ENCODE assay signal across 1 cellular context in genomic region chr16:83826146-83826913, GRCh38.
TF ChIP-seq lines count a peak whose summit lies in the region.

No MANE protein-coding gene starts in this region.

TF ChIP-seq in HepG2, 621 proteins besides CTCF, POLR2A, EP300 and RAD21 (continued from another document and continues in another):
- no peak for TF ChIP-seq GMEB1 (CRISPR knock-in tag; IDR thresholded peaks at IDR 0.05; ENCODE audit: borderline replicate concordance)
- TF ChIP-seq SMARCC2 (IDR thresholded peaks at IDR 0.05) = no peak
- TF ChIP-seq GMEB2 (CRISPR knock-in tag; IDR thresholded peaks at IDR 0.05; ENCODE audit: low read depth) = no peak
- TF ChIP-seq ZNF331 (CRISPR knock-in tag; IDR thresholded peaks at IDR 0.05) = 0 out of 2 replicates have a peak, but pooled peaks have one; percentile 35
- no peak for TF ChIP-seq NFAT5 (CRISPR knock-in tag; IDR thresholded peaks at IDR 0.05)
- TF ChIP-seq BCLAF1 (IDR thresholded peaks at IDR 0.05) = no peak
- peak; percentile 7 for TF ChIP-seq TEAD3 (CRISPR knock-in tag; optimal IDR thresholded peaks at IDR 0.05; ENCODE audit: borderline replicate concordance)
- TF ChIP-seq MZF1 (CRISPR knock-in tag; IDR thresholded peaks at IDR 0.05; ENCODE audit: borderline replicate concordance) = no peak
- no peak for TF ChIP-seq ZFP82 (CRISPR knock-in tag; IDR thresholded peaks at IDR 0.05; ENCODE audit: borderline replicate concordance)
- TF ChIP-seq RBFOX2 (IDR thresholded peaks at IDR 0.05; ENCODE audit: low read depth, low read length) = no peak
- no peak for TF ChIP-seq NR3C1 (CRISPR knock-in tag; IDR thresholded peaks at IDR 0.05)
- TF ChIP-seq SP1 (IDR thresholded peaks at IDR 0.05) = no peak
- TF ChIP-seq SP1 (CRISPR knock-in tag; IDR thresholded peaks at IDR 0.05) = no peak
- no peak for TF ChIP-seq ZNF543 (CRISPR knock-in tag; IDR thresholded peaks at IDR 0.05)
- no peak for TF ChIP-seq AGO1 (IDR thresholded peaks at IDR 0.05; ENCODE audit: low read depth, low read length, poor library complexity, severe bottlenecking)
- no peak for TF ChIP-seq GABPA (IDR thresholded peaks at IDR 0.05; ENCODE audit: low read depth, low read length)
- no peak for TF ChIP-seq GABPA (CRISPR knock-in tag; IDR thresholded peaks at IDR 0.05; ENCODE audit: low read depth)
- TF ChIP-seq ZNF577 (CRISPR knock-in tag; IDR thresholded peaks at IDR 0.05; ENCODE audit: borderline replicate concordance, low read depth) = no peak
- TF ChIP-seq SMC3 (IDR thresholded peaks at IDR 0.05; ENCODE audit: low read length) = peak; percentile 83
- peak; percentile 35; the same call in 1 of the 2 replicates for TF ChIP-seq ZFP37 (CRISPR knock-in tag; IDR thresholded peaks at IDR 0.05; ENCODE audit: borderline replicate concordance)
- TF ChIP-seq ZNF17 (CRISPR knock-in tag; IDR thresholded peaks at IDR 0.05) = no peak
- TF ChIP-seq CCDC6 (CRISPR knock-in tag; IDR thresholded peaks at IDR 0.05) = no peak
- no peak for TF ChIP-seq RBM39 (IDR thresholded peaks at IDR 0.05; ENCODE audit: low read depth, low read length, poor library complexity, severe bottlenecking)
- no peak for TF ChIP-seq THAP8 (CRISPR knock-in tag; IDR thresholded peaks at IDR 0.05; ENCODE audit: borderline replicate concordance)
- no peak for TF ChIP-seq AKAP8 (CRISPR knock-in tag; IDR thresholded peaks at IDR 0.05)
- TF ChIP-seq RNF2 (conservative IDR thresholded peaks at IDR 0.05; ENCODE audit: low read depth) = no peak
- no peak for TF ChIP-seq CEBPG (CRISPR knock-in tag; IDR thresholded peaks at IDR 0.05)
- 0 out of 2 replicates have a peak, but pooled peaks have one; percentile 46 for TF ChIP-seq MIER2 (CRISPR knock-in tag; IDR thresholded peaks at IDR 0.05)
- no peak for TF ChIP-seq PRDM4 (CRISPR knock-in tag; IDR thresholded peaks at IDR 0.05; ENCODE audit: borderline replicate concordance)
- TF ChIP-seq ERF (CRISPR knock-in tag; IDR thresholded peaks at IDR 0.05) = 0 out of 2 replicates have a peak, but pooled peaks have one; percentile 43
- no peak for TF ChIP-seq ZNF777 (CRISPR knock-in tag; IDR thresholded peaks at IDR 0.05)
- TF ChIP-seq CREB3 (CRISPR knock-in tag; IDR thresholded peaks at IDR 0.05) = no peak
- peak; percentile 19; the same call in 1 of the 2 replicates for TF ChIP-seq ARID4A (CRISPR knock-in tag; IDR thresholded peaks at IDR 0.05; ENCODE audit: borderline replicate concordance)
- TF ChIP-seq KMT2A (CRISPR knock-in tag; IDR thresholded peaks at IDR 0.05) = no peak
- no peak for TF ChIP-seq ARID3A (IDR thresholded peaks at IDR 0.05; ENCODE audit: low read depth, low read length)
- no peak for TF ChIP-seq MXI1 (IDR thresholded peaks at IDR 0.05; ENCODE audit: borderline replicate concordance, low read depth, low read length)
- 0 out of 2 replicates have a peak, but pooled peaks have one; percentile 28 for TF ChIP-seq MED1 (CRISPR knock-in tag; IDR thresholded peaks at IDR 0.05)
- TF ChIP-seq ZNF34 (CRISPR knock-in tag; IDR thresholded peaks at IDR 0.05; ENCODE audit: borderline replicate concordance) = no peak
- 0 out of 2 replicates have a peak, but pooled peaks have one; percentile 14 for TF ChIP-seq THAP11 (CRISPR knock-in tag; IDR thresholded peaks at IDR 0.05)
- 0 out of 2 replicates have a peak, but pooled peaks have one; percentile 76 for TF ChIP-seq ZNF619 (CRISPR knock-in tag; IDR thresholded peaks at IDR 0.05)
